8 cellular contexts compared by ENCODE assay signal in the genomic region with DNA sequence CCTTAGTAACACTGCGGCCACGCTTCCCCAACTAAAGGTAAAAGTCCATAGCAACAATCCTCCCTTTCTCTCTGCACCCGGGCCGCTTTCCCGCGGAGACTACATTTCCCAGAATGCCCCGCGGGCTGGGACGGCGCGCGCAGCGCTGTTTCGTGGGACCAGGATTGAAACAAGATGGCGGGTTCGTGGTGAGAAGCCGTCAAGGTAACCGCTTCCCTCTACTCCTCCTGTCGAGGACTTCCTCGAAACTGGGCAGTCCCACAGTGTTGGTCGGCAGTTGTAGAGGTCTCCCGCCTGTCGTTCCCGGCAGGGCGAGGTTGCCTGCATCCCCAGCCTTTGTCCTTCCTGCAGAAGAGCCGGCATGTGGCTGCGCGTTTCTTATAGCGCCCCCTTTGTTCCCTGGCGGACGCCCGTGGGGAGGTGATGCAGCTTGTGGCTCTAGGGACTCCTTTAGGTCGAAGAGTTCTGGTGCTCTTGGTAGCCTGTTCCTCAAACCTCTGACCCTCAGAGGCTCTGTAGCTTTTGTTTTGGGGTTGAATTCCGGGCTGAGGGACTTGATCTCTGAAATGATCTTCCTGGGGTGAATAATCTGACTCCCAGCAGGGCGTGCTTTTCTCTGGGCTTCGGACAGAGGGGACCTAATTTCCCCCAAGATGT. TPM values are rescaled to one million over a fixed set of nuclear protein-coding genes. Genes with fewer than 3 reads are reported as not detected.
A peak's percentile ranks its signal among the peaks of the same experiment; 100 is the strongest.
DNase-seq lines count a peak whose midpoint lies in the region; ATAC-seq and TF ChIP-seq lines count a peak whose summit lies in the region.

Gene MRPL42 (plus strand): TSS at position 164 of the 657 bp plus-strand sequence. CDS start 1,772 bp downstream, outside the sequence.

- H3K4me3 Mint-ChIP-seq in activated CD4-positive, alpha-beta T cell treated with anti-CD3 and anti-CD28 coated beads for 36 hours, result peak within 1 kb of the TSS; percentile 95

- no peaks in the 10 kb centered on the region for H3K36me3 ChIP-seq in BJ (ENCODE audit: control insufficient read depth, insufficient read depth, low read length)

- DNase-seq in BJ (ENCODE audit: low read depth), result peak; percentile 47
- DNase-seq in NCI-H510A (lab: John Stamatoyannopoulos, UW), result peak; percentile 83
- peak; percentile 95 for DNase-seq in activated CD4-positive, alpha-beta T cell treated with anti-CD3 and anti-CD28 coated beads for 36 hours
- peak; percentile 87 to 90 for DNase-seq in stimulated activated CD4-positive, alpha-beta T cell treated with anti-CD3 and anti-CD28 coated beads, Interleukin-1b, Interleukin-23, amount 100 ng/mL, for 4 hours (ENCODE audit: low read depth in 2 of 2)

- H3K4me1 Mint-ChIP-seq in activated CD4-positive, alpha-beta T cell treated with anti-CD3 and anti-CD28 coated beads for 36 hours, result peaks cover 29% of the 10 kb centered on the region

- peak; percentile 91 for TF ChIP-seq CTCF in BJ (IDR thresholded peaks at IDR 0.05; ENCODE audit: insufficient read depth, low read depth, low read length)

- H3K27me3 ChIP-seq in BJ (ENCODE audit: control insufficient read depth, insufficient read depth, low read length) (no peaks in the 10 kb centered on the region), layer of hippocampus (ENCODE audit: control insufficient read depth, insufficient read depth, low read length) (no peaks in the 10 kb centered on the region)

- POLR2A ChIA-PET in BJ (lab: Charles Lee), result no interaction called here
- POLR2A ChIA-PET in activated CD4-positive, alpha-beta T cell treated with anti-CD3 and anti-CD28 coated beads for 36 hours (lab: Charles Lee), result interaction anchor here (0.6 kb wide), 2 partner anchors 33 to 273 kb away, joined by 3 to 4 read pairs; no protein-coding TSS in a partner anchor

- H3K9me3 Mint-ChIP-seq in activated CD4-positive, alpha-beta T cell treated with anti-CD3 and anti-CD28 coated beads for 36 hours (ENCODE audit: low read depth), result no peaks in the 10 kb centered on the region

- H3K27ac Mint-ChIP-seq in activated CD4-positive, alpha-beta T cell treated with anti-CD3 and anti-CD28 coated beads for 36 hours, result peak within 1 kb of the TSS; percentile 93

- H3K4me3 ChIP-seq in BJ (ENCODE audit: low read depth, low read length), result peak within 1 kb of the TSS; percentile 58

- no peaks in the 10 kb centered on the region for H3K27me3 Mint-ChIP-seq in activated CD4-positive, alpha-beta T cell treated with anti-CD3 and anti-CD28 coated beads for 36 hours

- H3K27ac ChIP-seq in cingulate gyrus (ENCODE audit: low read depth, low read length) (peak within 1 kb of the TSS; percentile 78), layer of hippocampus (ENCODE audit: low read depth, low read length) (peak within 1 kb of the TSS; percentile 77)

- CTCF ChIA-PET in BJ (lab: Yijun Ruan, JAX), result interaction anchor here (0.6 to 1.9 kb wide), 6 partner anchors 11 to 633 kb away, joined by 3 to 6 read pairs (median 4); no protein-coding TSS in a partner anchor
- CTCF ChIA-PET in activated CD4-positive, alpha-beta T cell treated with anti-CD3 and anti-CD28 coated beads for 36 hours (lab: Charles Lee), result interaction anchor here (1.0 to 3.1 kb wide), 8 partner anchors 11 to 635 kb away, joined by 3 to 10 read pairs (median 4); no protein-coding TSS in a partner anchor

- H3K36me3 Mint-ChIP-seq in activated CD4-positive, alpha-beta T cell treated with anti-CD3 and anti-CD28 coated beads for 36 hours (ENCODE audit: low read depth), result peaks cover 18% of the 10 kb centered on the region

- ATAC-seq in HG03439 (IDR thresholded peaks at IDR 0.05; ENCODE audit: unreplicated experiment), result peak; percentile 93
- ATAC-seq in activated CD4-positive, alpha-beta T cell treated with anti-CD3 and anti-CD28 coated beads for 36 hours, result peak; percentile 91

- intact Hi-C loops in activated CD4-positive, alpha-beta T cell treated with anti-CD3 and anti-CD28 coated beads for 36 hours (cut with DNase I, micrococcal nuclease), result loop anchor here (1.0 to 10.0 kb wide), 6 partner anchors 25 to 797 kb away; partner anchors contain the start of gene CRADD (in 1 of the 2)

- TF ChIP-seq POLR2A in GM19193 (IDR thresholded peaks at IDR 0.05; ENCODE audit: extremely low read depth, insufficient read depth, insufficient read length), result peak; percentile 92

RNA-seq across cellular contexts. Expression of gene MRPL42, which starts in this region (rescaled TPM):
- 28.1 and 73.3 TPM in 2 replicates for polyA plus RNA-seq in BJ (2011; rRNA removed)
- 11.5 and 11.6 TPM in 2 replicates for polyA minus RNA-seq in BJ (2011; rRNA and poly(A)+ RNA removed)
- 10 to 100 TPM; 78.7 to 98.3 TPM for total RNA-seq in activated CD4-positive, alpha-beta T cell treated with anti-CD3 and anti-CD28 coated beads for 36 hours

Comparison
In these comparisons a context has a peak if more than half of its experiments do, and no peak if none do; other contexts are left out.
1. Peak in every context shown above with its lines: DNase-seq, ATAC-seq, H3K4me3 ChIP-seq and H3K27ac ChIP-seq.